In the genomic region with DNA sequence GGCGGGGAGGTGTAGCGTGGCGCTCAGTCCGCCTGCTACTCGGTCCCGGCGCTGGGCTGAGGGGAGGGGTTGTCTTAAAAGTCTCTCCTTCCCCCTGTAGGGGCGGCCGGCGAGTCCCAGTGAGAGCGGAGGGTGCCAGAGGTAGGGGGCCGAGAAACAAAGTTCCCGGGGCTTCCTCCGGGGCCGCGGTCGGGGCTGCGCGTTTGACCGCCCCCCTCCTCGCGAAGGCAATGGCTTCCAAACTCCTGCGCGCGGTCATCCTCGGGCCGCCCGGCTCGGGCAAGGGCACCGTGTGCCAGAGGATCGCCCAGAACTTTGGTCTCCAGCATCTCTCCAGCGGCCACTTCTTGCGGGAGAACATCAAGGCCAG, we compare ENCODE assay signal across 8 cellular contexts. TPM values are rescaled to one million over a fixed set of nuclear protein-coding genes. Genes with fewer than 3 reads are reported as not detected.
DNase-seq lines count a peak whose midpoint lies in the region; ATAC-seq and TF ChIP-seq lines count a peak whose summit lies in the region.
"Not testable (repeated sequence)": the region's sequence is repeated elsewhere in the genome, so short reads cannot be mapped to it uniquely, and the experiment has no call there.

A gene (plus strand): TSS at position 26 of the 370 bp plus-strand sequence. CDS start 205 bp downstream, at position 231.

- not testable (repeated sequence) for H3K36me3 Mint-ChIP-seq in Caco-2 (ENCODE audit: insufficient read depth, unreplicated experiment); stimulated activated naive B cell treated with anti-CD40 and anti-IgM and Interleukin-4, amounts not matched to agents 10 μg/mL and 1 μg/mL and 100 μg/mL, for 72 hours

- H3K9ac ChIP-seq in mucosa of rectum (ENCODE audit: low read depth in 1 of 2, low read length in 2 of 2): peak within 1 kb of the TSS; percentile 47 to 66

- H3K4me1 ChIP-seq in Caco-2 (peaks cover 22% of the 10 kb centered on the region), gastroesophageal sphincter (peaks cover 0 to 44% (median 7%) of the 10 kb centered on the region in 3 donors), mucosa of rectum (ENCODE audit: control insufficient read depth in 2 of 2, insufficient read depth in 2 of 2, low read length in 2 of 2) (peaks cover 4 to 13% of the 10 kb centered on the region in 2 donors)

- CTCF ChIA-PET in Caco-2 (lab: Charles Lee): interaction anchor here (0.5 to 0.6 kb wide), 2 partner anchors 82 to 506 kb away, joined by 3 read pairs; no protein-coding TSS in a partner anchor

- H3K27ac ChIP-seq in gastroesophageal sphincter: peak within 1 kb of the TSS; percentile 80 to 94 (median 92)
- H3K27ac ChIP-seq in mucosa of rectum (ENCODE audit: low read depth in 2 of 2, low read length in 2 of 2): peak within 1 kb of the TSS; percentile 65 to 67

- not testable (repeated sequence) for H3K36me3 ChIP-seq in Caco-2 (ENCODE audit: control insufficient read depth, insufficient read depth, low read length); gastroesophageal sphincter; mucosa of rectum (ENCODE audit: control insufficient read depth in 2 of 2, insufficient read depth in 2 of 2, low read length in 2 of 2)

- H3K4me3 ChIP-seq in Caco-2 (ENCODE audit: low read depth, low read length) (peak within 1 kb of the TSS; percentile 81), astrocyte of the spinal cord (ENCODE audit: low read depth, low read length) (peak within 1 kb of the TSS; percentile 52), gastroesophageal sphincter (peak within 1 kb of the TSS; percentile 78 to 88), mucosa of rectum (ENCODE audit: low read length in 2 of 2) (peak within 1 kb of the TSS; percentile 69 to 74)

- intact Hi-C loops in Caco-2 (cut with micrococcal nuclease; ENCODE audit: unreplicated experiment): loop anchor here (2.0 to 5.0 kb wide), 3 partner anchors 61 to 539 kb away; no protein-coding TSS in a partner anchor

- not testable (repeated sequence) for H3K4me1 Mint-ChIP-seq in Caco-2 (ENCODE audit: low read depth, unreplicated experiment)
- peaks cover 9 to 11% of the 10 kb centered on the region in 2 donors for H3K4me1 Mint-ChIP-seq in stimulated activated naive B cell treated with anti-CD40 and anti-IgM and Interleukin-4, amounts not matched to agents 10 μg/mL and 1 μg/mL and 100 μg/mL, for 72 hours

- POLR2A ChIA-PET in Caco-2 (lab: Charles Lee): interaction anchor here (0.5 kb wide), 1 partner anchor 12 kb away, joined by 3 read pairs; no protein-coding TSS in a partner anchor

- H3K27me3 Mint-ChIP-seq in Caco-2 (ENCODE audit: insufficient read depth, unreplicated experiment): not testable (repeated sequence)
- H3K27me3 Mint-ChIP-seq in stimulated activated naive B cell treated with anti-CD40 and anti-IgM and Interleukin-4, amounts not matched to agents 10 μg/mL and 1 μg/mL and 100 μg/mL, for 72 hours: peaks cover 41 to 48% of the 10 kb centered on the region in 2 donors

- H3K27ac Mint-ChIP-seq in Caco-2 (ENCODE audit: unreplicated experiment): peak within 1 kb of the TSS; percentile 64
- H3K27ac Mint-ChIP-seq in stimulated activated naive B cell treated with anti-CD40 and anti-IgM and Interleukin-4, amounts not matched to agents 10 μg/mL and 1 μg/mL and 100 μg/mL, for 72 hours: peak within 1 kb of the TSS; percentile 82

- TF ChIP-seq CTCF in Caco-2 (IDR thresholded peaks at IDR 0.05; ENCODE audit: insufficient read depth in 1 of 2, low read depth in 1 of 2, low read length in 1 of 2, severe bottlenecking in 1 of 2, unreplicated experiment in 1 of 2); astrocyte of the spinal cord (IDR thresholded peaks at IDR 0.05; ENCODE audit: low read depth, low read length); gastroesophageal sphincter (IDR thresholded peaks at IDR 0.05): not testable (repeated sequence)

- not testable (repeated sequence) for H3K9me3 ChIP-seq in Caco-2; gastroesophageal sphincter; mucosa of rectum (ENCODE audit: control insufficient read depth in 2 of 2, low read length in 2 of 2)

- peak; percentile 78; the same call in 1 of the 2 replicates for TF ChIP-seq POLR2A in Raji (IDR thresholded peaks at IDR 0.05; ENCODE audit: insufficient read depth, low read depth, low read length)
- not testable (repeated sequence) for TF ChIP-seq POLR2A in gastroesophageal sphincter (IDR thresholded peaks at IDR 0.05)

- not testable (repeated sequence) for TF ChIP-seq EP300 in gastroesophageal sphincter (IDR thresholded peaks at IDR 0.05)

- in situ Hi-C loops in astrocyte of the spinal cord (cut with HindIII; ENCODE audit: low sequenced_read_pairs): not testable (repeated sequence)

- DNase-seq in Caco-2; astrocyte of the spinal cord (ENCODE audit: low read depth, low spot score); stimulated activated naive B cell treated with anti-CD40 and anti-IgM and Interleukin-4, amounts not matched to agents 10 μg/mL and 1 μg/mL and 100 μg/mL, for 72 hours: not testable (repeated sequence)

- peak within 1 kb of the TSS; percentile 79 for H3K4me3 Mint-ChIP-seq in Caco-2 (ENCODE audit: unreplicated experiment)
- peak within 1 kb of the TSS; percentile 87 to 88 for H3K4me3 Mint-ChIP-seq in stimulated activated naive B cell treated with anti-CD40 and anti-IgM and Interleukin-4, amounts not matched to agents 10 μg/mL and 1 μg/mL and 100 μg/mL, for 72 hours

- not testable (repeated sequence) for BruUV-seq in Caco-2 (replicated peaks; lab: Mats Ljungman, UMichigan)

- peak; percentile 10 for ATAC-seq in GM21526 (IDR thresholded peaks at IDR 0.05; ENCODE audit: low FRiP score, unreplicated experiment)
- ATAC-seq in HG03139 (IDR thresholded peaks at IDR 0.05; ENCODE audit: unreplicated experiment): peak; percentile 12
- ATAC-seq in gastroesophageal sphincter: peak; percentile 26
- peak in 1 of 2 donors; percentile 57 for ATAC-seq in stimulated activated naive B cell treated with anti-CD40 and anti-IgM and Interleukin-4, amounts not matched to agents 10 μg/mL and 1 μg/mL and 100 μg/mL, for 72 hours (replicated peaks)

- not testable (repeated sequence) for H3K27me3 ChIP-seq in Caco-2 (replicated peaks; ENCODE audit: control insufficient read depth, insufficient read depth, low read length); gastroesophageal sphincter; mucosa of rectum (ENCODE audit: control insufficient read depth in 2 of 2, insufficient read depth in 2 of 2, low read length in 2 of 2)

- not testable (repeated sequence) for H3K9me3 Mint-ChIP-seq in Caco-2 (ENCODE audit: unreplicated experiment); stimulated activated naive B cell treated with anti-CD40 and anti-IgM and Interleukin-4, amounts not matched to agents 10 μg/mL and 1 μg/mL and 100 μg/mL, for 72 hours

- WGBS in gastroesophageal sphincter (ENCODE audit: low coverage in 1 of 2), 2 donors: 0% methylated on average over 2 of the region's 33 CpGs; no CpG with 5 or more reads in 1 of the 2 donors

RNA-seq across cellular contexts. Expression of the gene that starts here (rescaled TPM):
- total RNA-seq in Caco-2 (2022) (131 and 133 TPM in 2 replicates), gastroesophageal sphincter (10 to 100 TPM; 39.6 to 72.7 (median 60.7) TPM)
